ENCODE assay signal across 14 cellular contexts in the genomic region with DNA sequence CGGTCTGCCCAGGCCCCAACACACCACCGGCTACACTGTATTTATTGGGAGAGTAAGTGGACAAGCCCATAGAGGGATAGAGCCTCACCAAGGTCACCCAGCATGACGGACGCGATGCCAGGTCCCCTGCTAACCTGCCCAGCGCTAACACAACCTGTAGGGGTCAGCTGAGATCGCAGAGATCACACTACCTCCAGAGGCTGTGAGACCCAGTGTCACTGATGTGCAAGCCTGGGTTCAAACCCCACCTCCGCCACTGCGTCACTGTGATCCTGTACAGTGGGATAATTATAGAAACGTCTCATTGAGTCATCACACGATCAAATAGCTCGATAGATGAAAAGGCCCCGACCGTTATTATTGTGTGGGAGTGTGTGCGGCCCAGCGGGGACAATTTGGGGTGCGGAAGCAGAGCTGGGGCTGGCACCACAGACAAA. TPM values are rescaled to one million over a fixed set of nuclear protein-coding genes. Genes with fewer than 3 reads are reported as not detected.
DNase-seq lines count a peak whose midpoint lies in the region; ATAC-seq and TF ChIP-seq lines count a peak whose summit lies in the region.
"Had no signal": no experiment of that assay in that cellular context is flagged by ENCODE, and none has a peak within 500 bp of the region (broad histone marks: within the 10 kb centered on the region; RNA-seq: fewer than 3 reads in every experiment).

No MANE protein-coding gene starts in this region.

- H3K36me3 Mint-ChIP-seq in IgD-negative memory B cell (no peaks in the 10 kb centered on the region), brain (no peaks in the 10 kb centered on the region)

- H3K36me3 ChIP-seq in skeletal muscle tissue (ENCODE audit: control insufficient read depth in 3 of 3, insufficient read depth in 3 of 3, low read length in 3 of 3) (no peaks in the 10 kb centered on the region), stomach (no peaks in the 10 kb centered on the region)

- H3K4me1 Mint-ChIP-seq in IgD-negative memory B cell (peaks cover 12 to 16% (median 13%) of the 10 kb centered on the region in 3 donors), brain (peaks cover 55% of the 10 kb centered on the region)

- TF ChIP-seq POLR2A in stomach (IDR thresholded peaks at IDR 0.05), result no peak

- no peak for ATAC-seq in GM18867 (IDR thresholded peaks at IDR 0.05; ENCODE audit: unreplicated experiment)

- H3K4me3 Mint-ChIP-seq in IgD-negative memory B cell (peak overlapping the region in 2 of 4 donors; percentile 5 to 59), brain (peak overlapping the region in 1 of 5 experiments; percentile 32)

- peaks cover 15 to 28% (median 22%) of the 10 kb centered on the region in 3 donors for H3K4me1 ChIP-seq in skeletal muscle tissue (ENCODE audit: control insufficient read depth in 3 of 3, insufficient read depth in 3 of 3, low read length in 3 of 3)
- H3K4me1 ChIP-seq in stomach, result peaks cover 12 to 35% (median 24%) of the 10 kb centered on the region in 4 donors

- TF ChIP-seq CTCF in brain (conservative IDR thresholded peaks at IDR 0.05) (no peak), stomach (IDR thresholded peaks at IDR 0.05) (no peak)

- WGBS in stomach, 5 donors, result 63 to 81% (median 72%) methylated on average over 17 of the region's 17 CpGs

- intact Hi-C loops in stomach (cut with DNase I; ENCODE audit: low total_unique reads), result no loop called here

- DNase-seq in activated CD8-positive, alpha-beta memory T cell treated with anti-CD3 and anti-CD28 coated beads, Interleukin-2, amount 50 U/mL, for 4 hours, result peak; percentile 40
- DNase-seq in activated CD8-positive, alpha-beta memory T cell treated with anti-CD3 and anti-CD28 coated beads for 24 hours, result no peak
- DNase-seq in NCI-H2081 (lab: John Stamatoyannopoulos, UW) (no peak), stomach (no peak)
- DNase-seq: COR-L47, GDM1, HCEC 1CT, NCI-H1436 treated with DMSO at 0.1 percent for 48 hours, NCI-H345 had no signal

- H3K4me3 ChIP-seq in skeletal muscle tissue (ENCODE audit: low read length in 3 of 3) (no peak overlapping the region), stomach (no peak overlapping the region)

- H3K9me3 ChIP-seq in skeletal muscle tissue (ENCODE audit: control insufficient read depth in 3 of 3, low read length in 3 of 3), result no peaks in the 10 kb centered on the region
- no peaks in the 10 kb centered on the region for H3K9me3 ChIP-seq in stomach

- H3K27ac Mint-ChIP-seq in IgD-negative memory B cell, result peak overlapping the region in 2 of 3 donors; percentile 66 to 82
- H3K27ac Mint-ChIP-seq in brain, result peak overlapping the region in 3 of 5 experiments; percentile 45 to 80 (median 59)

- TF ChIP-seq EP300 in stomach (IDR thresholded peaks at IDR 0.05), result no peak

- H3K27me3 Mint-ChIP-seq in IgD-negative memory B cell (peaks cover 14% of the 10 kb centered on the region), brain (peaks cover 20% of the 10 kb centered on the region)

- H3K9ac ChIP-seq in skeletal muscle tissue (ENCODE audit: low read depth in 1 of 3, low read length in 3 of 3), result no peak overlapping the region

- H3K9me3 Mint-ChIP-seq in IgD-negative memory B cell, result no peaks in the 10 kb centered on the region
- peaks cover 0 to 10% (median 0%) of the 10 kb centered on the region in 5 experiments for H3K9me3 Mint-ChIP-seq in brain

- peak overlapping the region; percentile 18 for H3K27ac ChIP-seq in skeletal muscle tissue (ENCODE audit: low read depth, low read length)
- H3K27ac ChIP-seq in stomach, result no peak overlapping the region

- H3K27me3 ChIP-seq in skeletal muscle tissue (ENCODE audit: control insufficient read depth in 3 of 3, insufficient read depth in 3 of 3, low read length in 3 of 3), result no peaks in the 10 kb centered on the region
- H3K27me3 ChIP-seq in stomach, result peaks cover 0 to 13% (median 0%) of the 10 kb centered on the region in 3 donors

RNA-seq across cellular contexts. Expression of gene TLE2, which starts 10.6 kb away (rescaled TPM):
- 0.56 TPM for polyA plus RNA-seq in IgD-negative memory B cell
- polyA plus RNA-seq in brain (ENCODE audit: insufficient read depth, low read depth, low replicate concordance), result 139 TPM
- total RNA-seq in skeletal muscle tissue, result 9.4 TPM
- 10 to 100 TPM; 13.8 to 92.9 (median 47.2) TPM for total RNA-seq in stomach
- 10 to 100 TPM; 21.4 to 24.1 (median 21.8) TPM for polyA plus RNA-seq in stomach
- total RNA-seq: HT1080 had no signal

RNA-seq across cellular contexts. Expression of gene TLE5, which starts 22.6 kb away (rescaled TPM):
- polyA plus RNA-seq in IgD-negative memory B cell (443 TPM), brain (ENCODE audit: insufficient read depth, low read depth, low replicate concordance) (1,738 TPM), stomach (100 to 1,000 TPM; 470 to 688 (median 669) TPM)
- total RNA-seq in skeletal muscle tissue (98.1 TPM), stomach (100 to 1,000 TPM; 126 to 386 (median 264) TPM)

RNA-seq across cellular contexts. Expression of gene GNA11, which starts 54.5 kb away (rescaled TPM):
- polyA plus RNA-seq in IgD-negative memory B cell (0.30 TPM), brain (ENCODE audit: insufficient read depth, low read depth, low replicate concordance) (130 TPM), stomach (10 to 100 TPM; 18.9 to 31.3 (median 25.5) TPM)
- total RNA-seq in skeletal muscle tissue (37.1 TPM), stomach (100 to 1,000 TPM in 1 of 5 donors, 10 to 100 TPM in 4; 40.6 to 204 (median 63.4) TPM)

Comparison
In these comparisons a context has a peak if more than half of its experiments do, and no peak if none do; other contexts are left out.
1. RNA of gene TLE2, which starts 10.6 kb away (polyA plus RNA-seq): 139 TPM in brain (single experiment) and 21.4 to 24.1 TPM in stomach; 0.56 TPM in IgD-negative memory B cell (single experiment); every median in the first group is over 10 times any median in the second.
2. RNA of gene GNA11, which starts 54.5 kb away (polyA plus RNA-seq): 130 TPM in brain (single experiment) and 18.9 to 31.3 TPM in stomach; 0.30 TPM in IgD-negative memory B cell (single experiment); every median in the first group is over 10 times any median in the second.